ENCODE assay signal across 16 cellular contexts in genomic region chr2:128605931-128606330, GRCh38.
"Had no signal": no experiment of that assay in that cellular context is flagged by ENCODE, and none has a peak within 500 bp of the region (broad histone marks: within the 10 kb centered on the region; RNA-seq: fewer than 3 reads in every experiment).

No MANE protein-coding gene starts in this region.

- H3K27ac ChIP-seq: ascending aorta, gastrocnemius medialis, skin epidermis, vagina had no signal

- H3K36me3 Mint-ChIP-seq: T-cell had no signal

- H3K36me3 ChIP-seq: ascending aorta, gastrocnemius medialis, vagina had no signal

- H3K27ac Mint-ChIP-seq: activated CD4-positive, alpha-beta T cell treated with anti-CD3 and anti-CD28 coated beads, Interleukin-2, amount 10 ng/mL, durations not matched to agents 7 days and 5 days; activated CD8-positive, alpha-beta T cell treated with anti-CD3 and anti-CD28 coated beads, Interleukin-2, amount 10 ng/mL, durations not matched to agents 7 days and 5 days; progenitor cell of endocrine pancreas; stimulated activated naive CD8-positive, alpha-beta T cell treated with anti-CD3 and anti-CD28 coated beads, Interleukin-15, Interleukin-2, amounts not matched to agents 100 ng/mL and 50 ng/mL, for 24 hours; T-cell had no signal

- H3K4me1 ChIP-seq: gastrocnemius medialis, vagina had no signal

- H3K4me3 ChIP-seq: ascending aorta, gastrocnemius medialis, lung, skin epidermis, vagina had no signal

- ATAC-seq: activated CD8-positive, alpha-beta T cell treated with anti-CD3 and anti-CD28 coated beads, Interleukin-2, amount 10 ng/mL, durations not matched to agents 7 days and 5 days; esophagus mucosa; gastrocnemius medialis; T-cell had no signal

- H3K9me3 ChIP-seq: ascending aorta, gastrocnemius medialis, SK-N-SH, vagina had no signal

- H3K27me3 Mint-ChIP-seq: activated CD4-positive, alpha-beta T cell treated with anti-CD3 and anti-CD28 coated beads, Interleukin-2, amount 10 ng/mL, durations not matched to agents 7 days and 5 days; stimulated activated naive CD8-positive, alpha-beta T cell treated with anti-CD3 and anti-CD28 coated beads, Interleukin-15, Interleukin-2, amounts not matched to agents 100 ng/mL and 50 ng/mL, for 24 hours; T-cell had no signal

- H3K4me1 Mint-ChIP-seq: activated CD4-positive, alpha-beta T cell treated with anti-CD3 and anti-CD28 coated beads, Interleukin-2, amount 10 ng/mL, durations not matched to agents 7 days and 5 days; T-cell had no signal

- H3K27me3 ChIP-seq: ascending aorta, gastrocnemius medialis, vagina had no signal

- DNase-seq: activated CD4-positive, alpha-beta T cell treated with anti-CD3 and anti-CD28 coated beads, Interleukin-2, amount 10 ng/mL, durations not matched to agents 7 days and 5 days; activated CD8-positive, alpha-beta T cell treated with anti-CD3 and anti-CD28 coated beads, Interleukin-2, amount 10 ng/mL, durations not matched to agents 7 days and 5 days; activated gamma-delta T cell treated with Interleukin-2 at 50 U/mL for 16 hours; effector CD8-positive, alpha-beta T cell; gastrocnemius medialis; SK-N-SH; stimulated activated CD4-positive, alpha-beta T cell treated with anti-CD3 and anti-CD28 coated beads, Interleukin-15, amount 100 ng/mL, for 24 hours; stimulated activated CD4-positive, alpha-beta T cell treated with anti-CD3 and anti-CD28 coated beads, Interleukin-2, amount 100 ng/mL, for 48 hours had no signal

- H3K4me3 Mint-ChIP-seq: activated CD4-positive, alpha-beta T cell treated with anti-CD3 and anti-CD28 coated beads, Interleukin-2, amount 10 ng/mL, durations not matched to agents 7 days and 5 days; activated CD8-positive, alpha-beta T cell treated with anti-CD3 and anti-CD28 coated beads, Interleukin-2, amount 10 ng/mL, durations not matched to agents 7 days and 5 days; stimulated activated naive CD8-positive, alpha-beta T cell treated with anti-CD3 and anti-CD28 coated beads, Interleukin-15, Interleukin-2, amounts not matched to agents 100 ng/mL and 50 ng/mL, for 24 hours; T-cell had no signal

- H3K9me3 Mint-ChIP-seq: activated CD4-positive, alpha-beta T cell treated with anti-CD3 and anti-CD28 coated beads, Interleukin-2, amount 10 ng/mL, durations not matched to agents 7 days and 5 days; stimulated activated naive CD8-positive, alpha-beta T cell treated with anti-CD3 and anti-CD28 coated beads, Interleukin-15, Interleukin-2, amounts not matched to agents 100 ng/mL and 50 ng/mL, for 24 hours; T-cell had no signal
